ENCODE assay signal across 2 cellular contexts in the genomic region with DNA sequence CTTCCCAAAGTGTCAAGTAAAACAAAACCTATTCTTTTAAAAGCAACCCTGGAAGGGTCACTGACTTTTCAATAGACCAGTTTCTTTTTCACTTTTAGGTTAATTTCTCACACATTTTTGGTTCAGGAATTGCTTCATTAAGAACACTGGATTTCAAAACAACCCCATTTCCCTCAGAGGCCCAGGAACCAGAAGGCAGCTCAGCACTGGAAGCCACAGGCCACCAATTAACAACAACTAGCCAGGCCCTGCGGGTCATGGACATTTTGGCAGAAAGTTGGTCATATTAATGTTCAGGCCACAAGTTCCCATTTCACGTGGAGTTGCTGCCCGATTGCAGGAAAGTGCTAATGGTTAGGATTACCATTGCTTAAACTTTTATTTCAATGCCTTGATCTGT.
TF ChIP-seq lines count a peak whose summit lies in the region.

No MANE protein-coding gene starts in this region.

TF ChIP-seq in SK-N-SH, 30 proteins besides CTCF, POLR2A, EP300 and RAD21 (continued from another document):
- TF ChIP-seq TEAD4 (IDR thresholded peaks at IDR 0.05; ENCODE audit: borderline replicate concordance, insufficient read depth) (no peak), FOXJ3 (CRISPR knock-in tag; IDR thresholded peaks at IDR 0.05) (no peak), SIN3A (IDR thresholded peaks at IDR 0.05; ENCODE audit: borderline replicate concordance, low read depth, low read length) (no peak)
- TF ChIP-seq, protein P1, sequence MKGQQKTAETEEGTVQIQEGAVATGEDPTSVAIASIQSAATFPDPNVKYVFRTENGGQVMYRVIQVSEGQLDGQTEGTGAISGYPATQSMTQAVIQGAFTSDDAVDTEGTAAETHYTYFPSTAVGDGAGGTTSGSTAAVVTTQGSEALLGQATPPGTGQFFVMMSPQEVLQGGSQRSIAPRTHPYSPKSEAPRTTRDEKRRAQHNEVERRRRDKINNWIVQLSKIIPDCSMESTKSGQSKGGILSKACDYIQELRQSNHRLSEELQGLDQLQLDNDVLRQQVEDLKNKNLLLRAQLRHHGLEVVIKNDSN (IDR thresholded peaks at IDR 0.05; ENCODE audit: borderline replicate concordance, low read depth), result no peak

TF ChIP-seq in SK-N-SH treated with all-trans-retinoic acid at 6 μM for 48 hours, 23 proteins besides CTCF, POLR2A, EP300 and RAD21 (continued from another document):
- TF ChIP-seq, protein P2, sequence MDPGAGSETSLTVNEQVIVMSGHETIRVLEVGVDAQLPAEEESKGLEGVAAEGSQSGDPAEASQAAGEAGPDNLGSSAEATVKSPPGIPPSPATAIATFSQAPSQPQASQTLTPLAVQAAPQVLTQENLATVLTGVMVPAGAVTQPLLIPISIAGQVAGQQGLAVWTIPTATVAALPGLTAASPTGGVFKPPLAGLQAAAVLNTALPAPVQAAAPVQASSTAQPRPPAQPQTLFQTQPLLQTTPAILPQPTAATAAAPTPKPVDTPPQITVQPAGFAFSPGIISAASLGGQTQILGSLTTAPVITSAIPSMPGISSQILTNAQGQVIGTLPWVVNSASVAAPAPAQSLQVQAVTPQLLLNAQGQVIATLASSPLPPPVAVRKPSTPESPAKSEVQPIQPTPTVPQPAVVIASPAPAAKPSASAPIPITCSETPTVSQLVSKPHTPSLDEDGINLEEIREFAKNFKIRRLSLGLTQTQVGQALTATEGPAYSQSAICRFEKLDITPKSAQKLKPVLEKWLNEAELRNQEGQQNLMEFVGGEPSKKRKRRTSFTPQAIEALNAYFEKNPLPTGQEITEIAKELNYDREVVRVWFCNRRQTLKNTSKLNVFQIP (CRISPR knock-in tag; IDR thresholded peaks at IDR 0.05; ENCODE audit: borderline replicate concordance, low read depth), result no peak
- TF ChIP-seq BACH2 (CRISPR knock-in tag; IDR thresholded peaks at IDR 0.05; ENCODE audit: borderline replicate concordance), result no peak
- no peak for TF ChIP-seq ZNF70 (CRISPR knock-in tag; IDR thresholded peaks at IDR 0.05)
- no peak for TF ChIP-seq SNAI2 (CRISPR knock-in tag; IDR thresholded peaks at IDR 0.05)
- TF ChIP-seq ZC3H10 (CRISPR knock-in tag; IDR thresholded peaks at IDR 0.05), result no peak
- TF ChIP-seq GLIS3 (CRISPR knock-in tag; IDR thresholded peaks at IDR 0.05), result no peak
